In the genomic region with DNA sequence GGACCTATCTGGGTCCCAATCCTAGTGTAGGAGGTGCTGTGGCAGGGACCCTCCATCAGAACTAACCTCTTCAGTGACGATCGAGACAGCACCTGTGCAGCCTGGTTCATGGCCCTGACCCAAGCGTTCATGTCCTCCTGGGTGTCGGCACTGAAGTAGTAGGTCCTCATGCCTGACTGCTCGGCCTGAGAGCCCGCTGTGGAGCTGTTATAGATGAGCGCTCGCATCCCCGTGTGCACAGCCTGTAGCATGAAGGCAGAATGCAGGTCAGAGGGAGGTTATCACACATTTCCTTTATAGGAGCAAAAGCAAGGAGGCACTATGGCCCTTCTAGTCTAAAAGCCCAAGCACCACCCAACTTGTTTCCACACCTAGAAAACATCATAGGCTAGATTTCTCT, we compare ENCODE assay signal across 17 cellular contexts.
"Had no signal": no experiment of that assay in that cellular context is flagged by ENCODE, and none has a peak within 500 bp of the region (broad histone marks: within the 10 kb centered on the region; RNA-seq: fewer than 3 reads in every experiment).

No MANE protein-coding gene starts in this region.

- DNase-seq: activated CD4-positive, alpha-beta memory T cell treated with anti-CD3 and anti-CD28 coated beads for 36 hours; activated CD4-positive, alpha-beta T cell treated with anti-CD3 and anti-CD28 coated beads for 36 hours; activated CD8-positive, alpha-beta memory T cell treated with anti-CD3 and anti-CD28 coated beads, Interleukin-2, amount 10 ng/mL, durations not matched to agents 7 days and 5 days; activated effector memory CD4-positive, alpha-beta T cell treated with Interleukin-2 at 50 U/mL for 16 hours; activated T-cell treated with anti-CD3 and anti-CD28 coated beads, Interleukin-2, amount 50 U/mL, for 24 hours; amygdala; body of pancreas; caudate nucleus; erythroblast; left ventricle myocardium inferior; naive B cell; stimulated activated CD4-positive, alpha-beta T cell treated with anti-CD3 and anti-CD28 coated beads, Interleukin-1b, Interleukin-23, amount 100 ng/mL, for 48 hours; stimulated activated naive CD8-positive, alpha-beta T cell treated with anti-CD3 and anti-CD28 coated beads, Interleukin-15, amount 100 ng/mL, for 72 hours; T-helper 9 cell; upper lobe of right lung had no signal

- H3K27ac Mint-ChIP-seq: activated CD4-positive, alpha-beta memory T cell treated with anti-CD3 and anti-CD28 coated beads for 36 hours; activated CD4-positive, alpha-beta T cell treated with anti-CD3 and anti-CD28 coated beads for 36 hours; activated CD8-positive, alpha-beta memory T cell treated with anti-CD3 and anti-CD28 coated beads, Interleukin-2, amount 10 ng/mL, durations not matched to agents 7 days and 5 days; activated naive CD8-positive, alpha-beta T cell; activated T-cell treated with anti-CD3 and anti-CD28 coated beads, Interleukin-2, amount 50 U/mL, for 24 hours; naive B cell had no signal

- H3K4me3 Mint-ChIP-seq: activated CD4-positive, alpha-beta memory T cell treated with anti-CD3 and anti-CD28 coated beads for 36 hours; activated CD4-positive, alpha-beta T cell treated with anti-CD3 and anti-CD28 coated beads for 36 hours; activated CD8-positive, alpha-beta memory T cell treated with anti-CD3 and anti-CD28 coated beads, Interleukin-2, amount 10 ng/mL, durations not matched to agents 7 days and 5 days; activated naive CD8-positive, alpha-beta T cell; activated T-cell treated with anti-CD3 and anti-CD28 coated beads, Interleukin-2, amount 50 U/mL, for 24 hours; naive B cell; stimulated activated naive CD8-positive, alpha-beta T cell treated with anti-CD3 and anti-CD28 coated beads, Interleukin-15, amount 100 ng/mL, for 72 hours had no signal

- H3K9me3 Mint-ChIP-seq: activated CD4-positive, alpha-beta memory T cell treated with anti-CD3 and anti-CD28 coated beads for 36 hours; activated T-cell treated with anti-CD3 and anti-CD28 coated beads, Interleukin-2, amount 50 U/mL, for 24 hours; naive B cell; stimulated activated naive CD8-positive, alpha-beta T cell treated with anti-CD3 and anti-CD28 coated beads, Interleukin-15, amount 100 ng/mL, for 72 hours had no signal

- H3K36me3 Mint-ChIP-seq: activated CD8-positive, alpha-beta memory T cell treated with anti-CD3 and anti-CD28 coated beads, Interleukin-2, amount 10 ng/mL, durations not matched to agents 7 days and 5 days; activated naive CD8-positive, alpha-beta T cell; naive B cell had no signal

- H3K27me3 Mint-ChIP-seq: activated CD4-positive, alpha-beta memory T cell treated with anti-CD3 and anti-CD28 coated beads for 36 hours; activated CD4-positive, alpha-beta T cell treated with anti-CD3 and anti-CD28 coated beads for 36 hours; activated CD8-positive, alpha-beta memory T cell treated with anti-CD3 and anti-CD28 coated beads, Interleukin-2, amount 10 ng/mL, durations not matched to agents 7 days and 5 days; activated naive CD8-positive, alpha-beta T cell; activated T-cell treated with anti-CD3 and anti-CD28 coated beads, Interleukin-2, amount 50 U/mL, for 24 hours; naive B cell; stimulated activated naive CD8-positive, alpha-beta T cell treated with anti-CD3 and anti-CD28 coated beads, Interleukin-15, amount 100 ng/mL, for 72 hours had no signal

- ATAC-seq: activated CD4-positive, alpha-beta T cell treated with anti-CD3 and anti-CD28 coated beads for 36 hours; activated CD8-positive, alpha-beta memory T cell treated with anti-CD3 and anti-CD28 coated beads, Interleukin-2, amount 10 ng/mL, durations not matched to agents 7 days and 5 days; body of pancreas; gastroesophageal sphincter; stimulated activated naive CD8-positive, alpha-beta T cell treated with anti-CD3 and anti-CD28 coated beads, Interleukin-15, amount 100 ng/mL, for 72 hours; upper lobe of right lung had no signal

- H3K4me1 Mint-ChIP-seq: activated CD4-positive, alpha-beta T cell treated with anti-CD3 and anti-CD28 coated beads for 36 hours; activated CD8-positive, alpha-beta memory T cell treated with anti-CD3 and anti-CD28 coated beads, Interleukin-2, amount 10 ng/mL, durations not matched to agents 7 days and 5 days; naive B cell; stimulated activated naive CD8-positive, alpha-beta T cell treated with anti-CD3 and anti-CD28 coated beads, Interleukin-15, amount 100 ng/mL, for 72 hours had no signal
